27 cellular contexts compared by ENCODE assay signal in genomic region chr12:32104572-32105355, GRCh38. TPM values are rescaled to one million over a fixed set of nuclear protein-coding genes. Genes with fewer than 3 reads are reported as not detected.
DNase-seq lines count a peak whose midpoint lies in the region; ATAC-seq and TF ChIP-seq lines count a peak whose summit lies in the region.
"Had no signal": no experiment of that assay in that cellular context is flagged by ENCODE, and none has a peak within 500 bp of the region (broad histone marks: within the 10 kb centered on the region; RNA-seq: fewer than 3 reads in every experiment).

No MANE protein-coding gene starts in this region.

- TF ChIP-seq CTCF in left ventricle myocardium inferior (IDR thresholded peaks at IDR 0.05; ENCODE audit: borderline replicate concordance) (no peak), WTC11 (IDR thresholded peaks at IDR 0.05) (no peak)

- ATAC-seq in right cardiac atrium (no peak), WTC11 (no peak)
- ATAC-seq: activated T-cell treated with anti-CD3 and anti-CD28 coated beads, Interleukin-2, amount 50 U/mL, for 4 hours; Panc1 had no signal

- H3K27ac ChIP-seq in left ventricle myocardium inferior (replicated peaks) (peak overlapping the region; percentile 93), right cardiac atrium (ENCODE audit: low read length) (no peak overlapping the region)
- H3K27ac ChIP-seq: BLaER1 treated with 17β-estradiol and CSF1 and Interleukin-3, amounts not matched to agents 10 nM and 100 nM; KMS-11 had no signal

- no peaks in the 10 kb centered on the region for H3K36me3 ChIP-seq in left ventricle myocardium inferior
- H3K36me3 ChIP-seq: BLaER1 treated with 17β-estradiol and CSF1 and Interleukin-3, amounts not matched to agents 10 nM and 100 nM; uterus had no signal

- WGBS in right cardiac atrium: 58% methylated on average over 11 of the region's 11 CpGs

- H3K4me1 ChIP-seq in left ventricle myocardium inferior (peaks cover 31% of the 10 kb centered on the region), right cardiac atrium (ENCODE audit: control insufficient read depth, insufficient read depth, low read length) (no peaks in the 10 kb centered on the region)

- H3K4me1 Mint-ChIP-seq in WTC11: peaks cover 36% of the 10 kb centered on the region

- CTCF ChIA-PET in WTC11 (lab: Charles Lee) (no interaction called here), HEK293T (lab: Yijun Ruan, JAX) (no interaction called here)

- H3K4me3 ChIP-seq in left ventricle myocardium inferior (no peak overlapping the region), right cardiac atrium (ENCODE audit: low read length) (no peak overlapping the region)
- H3K4me3 ChIP-seq: uterus had no signal

- H3K27ac Mint-ChIP-seq in WTC11: peak overlapping the region; percentile 32; the same call in 1 of the 2 replicates
- H3K27ac Mint-ChIP-seq: HFFc6 had no signal

- no peaks in the 10 kb centered on the region for H3K36me3 Mint-ChIP-seq in WTC11

- no peaks in the 10 kb centered on the region; the same call in 1 of the 2 replicates for H3K27me3 Mint-ChIP-seq in WTC11 (ENCODE audit: low read depth)

- POLR2A ChIA-PET in WTC11 (lab: Charles Lee) (no interaction called here), HEK293T (lab: Yijun Ruan, JAX) (no interaction called here)

- intact Hi-C loops in left ventricle myocardium inferior (cut with micrococcal nuclease): no loop called here
- intact Hi-C loops in right cardiac atrium (cut with DNase I): no loop called here

- H3K4me3 Mint-ChIP-seq in WTC11: no peak overlapping the region

- H3K9me3 ChIP-seq in left ventricle myocardium inferior (replicated peaks): no peaks in the 10 kb centered on the region
- H3K9me3 ChIP-seq in right cardiac atrium (ENCODE audit: control insufficient read depth, low read length): no peaks in the 10 kb centered on the region
- H3K9me3 ChIP-seq: uterus had no signal

- no peaks in the 10 kb centered on the region for H3K27me3 ChIP-seq in left ventricle myocardium inferior (ENCODE audit: low read depth)
- no peaks in the 10 kb centered on the region for H3K27me3 ChIP-seq in right cardiac atrium (ENCODE audit: control insufficient read depth, insufficient read depth)
- H3K27me3 ChIP-seq: BLaER1 treated with 17β-estradiol and CSF1 and Interleukin-3, amounts not matched to agents 10 nM and 100 nM; uterus had no signal

- no peak for DNase-seq in left ventricle myocardium inferior
- DNase-seq in right cardiac atrium: no peak
- no peak for DNase-seq in WTC11 (ENCODE audit: low spot score)
- peak; percentile 22 for DNase-seq in kidney tubule cell (ENCODE audit: low spot score)
- peak; percentile 10 for DNase-seq in retina
- no peak for DNase-seq in HEK293T (ENCODE audit: extremely low spot score)
- no peak for DNase-seq in DMS153 treated with DMSO at 0.1 percent for 48 hours (lab: John Stamatoyannopoulos, UW; ENCODE audit: unreplicated experiment)
- no peak for DNase-seq in NCI-H345 treated with DMSO at 0.1 percent for 48 hours (lab: John Stamatoyannopoulos, UW; ENCODE audit: unreplicated experiment)
- DNase-seq: activated naive CD4-positive, alpha-beta T cell treated with anti-CD3 and anti-CD28 coated beads for 36 hours; activated T-cell treated with anti-CD3 and anti-CD28 coated beads, Interleukin-2, amount 50 U/mL, for 4 hours; aorta; caudate nucleus; foreskin fibroblast; GF-D8; HFFc6; hypothalamus; NCI-H187 treated with DMSO at 0.1 percent for 48 hours; NCI-H446; NK-92 treated with Interleukin-12 subunit alpha and Interleukin-12 subunit beta, amount 100 ng/mL, for 24 hours; posterior cingulate gyrus; SIG-M5; stimulated activated CD4-positive, alpha-beta T cell treated with anti-CD3 and anti-CD28 coated beads, Interleukin-1b, Interleukin-23, amount 100 ng/mL, for 48 hours; substantia nigra; uterus had no signal

- H3K9me3 Mint-ChIP-seq in WTC11: no peaks in the 10 kb centered on the region
- H3K9me3 Mint-ChIP-seq: activated naive CD4-positive, alpha-beta T cell treated with anti-CD3 and anti-CD28 coated beads for 36 hours; activated T-cell treated with anti-CD3 and anti-CD28 coated beads, Interleukin-2, amount 50 U/mL, for 4 hours; HFFc6 had no signal

TF ChIP-seq in WTC11, 78 proteins besides CTCF, POLR2A, EP300 and RAD21 (continues in another document):
- TF ChIP-seq ZSCAN18 (CRISPR knock-in tag; IDR thresholded peaks at IDR 0.05) (no peak), FOXP1 (CRISPR knock-in tag; IDR thresholded peaks at IDR 0.05; ENCODE audit: borderline replicate concordance) (no peak), GTF2I (CRISPR knock-in tag; conservative IDR thresholded peaks at IDR 0.05) (no peak), CREM (CRISPR knock-in tag; IDR thresholded peaks at IDR 0.05) (no peak), E2F4 (CRISPR knock-in tag; IDR thresholded peaks at IDR 0.05; ENCODE audit: borderline replicate concordance, low read depth) (no peak), TCF7 (CRISPR knock-in tag; IDR thresholded peaks at IDR 0.05; ENCODE audit: low read depth) (no peak)

TF ChIP-seq in HEK293T, 16 proteins besides CTCF, POLR2A, EP300 and RAD21:
- TF ChIP-seq ARNT (IDR thresholded peaks at IDR 0.05): no peak
- no peak for TF ChIP-seq SP1 (IDR thresholded peaks at IDR 0.05)
- TF ChIP-seq SUZ12 (IDR thresholded peaks at IDR 0.05): no peak
- no peak for TF ChIP-seq CTBP1 (IDR thresholded peaks at IDR 0.05; ENCODE audit: borderline replicate concordance)
TF ChIP-seq in HEK293T: peak in this region for 0.

RNA-seq across cellular contexts. Expression of gene BICD1, which starts 1.9 kb away (rescaled TPM):
- total RNA-seq in left ventricle myocardium inferior (8.5 TPM), right cardiac atrium (10 to 100 TPM in 1 of 4 donors, 1 to 10 TPM in 3; 6.9 to 12.8 (median 9.4) TPM), WTC11 (2021) (56.7 to 69.4 TPM (median 58.4 TPM) in 3 replicates)
- 3.1 TPM for polyA plus RNA-seq in right cardiac atrium

Comparison
In these comparisons a context has a peak if more than half of its experiments do, and no peak if none do; other contexts are left out.
1. DNase-seq: peak in kidney tubule cell (single experiment) and retina (single experiment); none in left ventricle myocardium inferior (single experiment), right cardiac atrium (0 of 3), WTC11 (single experiment), HEK293T (single experiment), DMS153 treated with DMSO at 0.1 percent for 48 hours (single experiment) and NCI-H345 treated with DMSO at 0.1 percent for 48 hours (single experiment).